In the genomic region with DNA sequence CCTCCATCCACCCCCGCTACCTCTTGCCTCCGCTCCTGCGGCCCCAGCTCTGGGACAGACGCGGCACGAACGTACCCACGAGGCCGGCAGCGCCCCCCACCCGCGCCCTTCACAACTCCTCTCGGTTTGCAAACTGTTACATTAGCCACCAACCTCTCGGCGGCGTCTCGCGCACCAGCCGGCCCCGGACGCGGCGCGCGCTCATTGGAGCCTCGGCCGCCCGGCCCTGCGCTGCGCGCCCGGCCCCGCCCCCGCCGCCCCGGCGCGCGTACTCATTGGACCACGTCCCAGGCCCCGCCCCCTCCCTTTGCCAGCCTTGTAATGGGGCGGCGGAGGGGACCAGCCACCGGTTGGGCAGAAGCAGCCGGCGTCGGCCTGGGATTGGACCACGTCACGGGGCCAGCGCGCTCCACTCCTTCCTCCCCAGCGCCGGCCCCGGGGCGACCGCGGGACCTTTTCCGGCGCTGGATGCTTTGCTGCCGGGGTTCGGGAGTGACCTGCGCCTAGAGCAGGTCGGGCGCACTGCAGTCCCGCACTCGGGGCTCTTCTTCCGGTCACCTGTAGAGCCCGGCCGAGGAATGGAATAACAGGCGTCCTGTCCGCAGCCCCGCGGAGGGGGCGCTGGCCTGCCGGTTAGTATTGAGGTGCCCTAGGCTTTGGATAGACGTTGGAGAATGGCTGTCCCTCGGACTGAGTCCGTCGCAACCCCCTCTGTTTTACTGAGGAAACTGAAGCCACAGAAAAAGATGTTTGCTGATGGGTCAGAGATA, we compare ENCODE assay signal across 1 cellular context.
TF ChIP-seq lines count a peak whose summit lies in the region.

A gene with protein sequence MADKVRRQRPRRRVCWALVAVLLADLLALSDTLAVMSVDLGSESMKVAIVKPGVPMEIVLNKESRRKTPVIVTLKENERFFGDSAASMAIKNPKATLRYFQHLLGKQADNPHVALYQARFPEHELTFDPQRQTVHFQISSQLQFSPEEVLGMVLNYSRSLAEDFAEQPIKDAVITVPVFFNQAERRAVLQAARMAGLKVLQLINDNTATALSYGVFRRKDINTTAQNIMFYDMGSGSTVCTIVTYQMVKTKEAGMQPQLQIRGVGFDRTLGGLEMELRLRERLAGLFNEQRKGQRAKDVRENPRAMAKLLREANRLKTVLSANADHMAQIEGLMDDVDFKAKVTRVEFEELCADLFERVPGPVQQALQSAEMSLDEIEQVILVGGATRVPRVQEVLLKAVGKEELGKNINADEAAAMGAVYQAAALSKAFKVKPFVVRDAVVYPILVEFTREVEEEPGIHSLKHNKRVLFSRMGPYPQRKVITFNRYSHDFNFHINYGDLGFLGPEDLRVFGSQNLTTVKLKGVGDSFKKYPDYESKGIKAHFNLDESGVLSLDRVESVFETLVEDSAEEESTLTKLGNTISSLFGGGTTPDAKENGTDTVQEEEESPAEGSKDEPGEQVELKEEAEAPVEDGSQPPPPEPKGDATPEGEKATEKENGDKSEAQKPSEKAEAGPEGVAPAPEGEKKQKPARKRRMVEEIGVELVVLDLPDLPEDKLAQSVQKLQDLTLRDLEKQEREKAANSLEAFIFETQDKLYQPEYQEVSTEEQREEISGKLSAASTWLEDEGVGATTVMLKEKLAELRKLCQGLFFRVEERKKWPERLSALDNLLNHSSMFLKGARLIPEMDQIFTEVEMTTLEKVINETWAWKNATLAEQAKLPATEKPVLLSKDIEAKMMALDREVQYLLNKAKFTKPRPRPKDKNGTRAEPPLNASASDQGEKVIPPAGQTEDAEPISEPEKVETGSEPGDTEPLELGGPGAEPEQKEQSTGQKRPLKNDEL (minus strand): TSS at position 206 of the 770 bp plus-strand sequence. CDS start 1,045 bp downstream, outside the sequence.

TF ChIP-seq in K562, 482 proteins besides CTCF, POLR2A, EP300 and RAD21 (continued from another document and continues in another):
- TF ChIP-seq, protein P1, sequence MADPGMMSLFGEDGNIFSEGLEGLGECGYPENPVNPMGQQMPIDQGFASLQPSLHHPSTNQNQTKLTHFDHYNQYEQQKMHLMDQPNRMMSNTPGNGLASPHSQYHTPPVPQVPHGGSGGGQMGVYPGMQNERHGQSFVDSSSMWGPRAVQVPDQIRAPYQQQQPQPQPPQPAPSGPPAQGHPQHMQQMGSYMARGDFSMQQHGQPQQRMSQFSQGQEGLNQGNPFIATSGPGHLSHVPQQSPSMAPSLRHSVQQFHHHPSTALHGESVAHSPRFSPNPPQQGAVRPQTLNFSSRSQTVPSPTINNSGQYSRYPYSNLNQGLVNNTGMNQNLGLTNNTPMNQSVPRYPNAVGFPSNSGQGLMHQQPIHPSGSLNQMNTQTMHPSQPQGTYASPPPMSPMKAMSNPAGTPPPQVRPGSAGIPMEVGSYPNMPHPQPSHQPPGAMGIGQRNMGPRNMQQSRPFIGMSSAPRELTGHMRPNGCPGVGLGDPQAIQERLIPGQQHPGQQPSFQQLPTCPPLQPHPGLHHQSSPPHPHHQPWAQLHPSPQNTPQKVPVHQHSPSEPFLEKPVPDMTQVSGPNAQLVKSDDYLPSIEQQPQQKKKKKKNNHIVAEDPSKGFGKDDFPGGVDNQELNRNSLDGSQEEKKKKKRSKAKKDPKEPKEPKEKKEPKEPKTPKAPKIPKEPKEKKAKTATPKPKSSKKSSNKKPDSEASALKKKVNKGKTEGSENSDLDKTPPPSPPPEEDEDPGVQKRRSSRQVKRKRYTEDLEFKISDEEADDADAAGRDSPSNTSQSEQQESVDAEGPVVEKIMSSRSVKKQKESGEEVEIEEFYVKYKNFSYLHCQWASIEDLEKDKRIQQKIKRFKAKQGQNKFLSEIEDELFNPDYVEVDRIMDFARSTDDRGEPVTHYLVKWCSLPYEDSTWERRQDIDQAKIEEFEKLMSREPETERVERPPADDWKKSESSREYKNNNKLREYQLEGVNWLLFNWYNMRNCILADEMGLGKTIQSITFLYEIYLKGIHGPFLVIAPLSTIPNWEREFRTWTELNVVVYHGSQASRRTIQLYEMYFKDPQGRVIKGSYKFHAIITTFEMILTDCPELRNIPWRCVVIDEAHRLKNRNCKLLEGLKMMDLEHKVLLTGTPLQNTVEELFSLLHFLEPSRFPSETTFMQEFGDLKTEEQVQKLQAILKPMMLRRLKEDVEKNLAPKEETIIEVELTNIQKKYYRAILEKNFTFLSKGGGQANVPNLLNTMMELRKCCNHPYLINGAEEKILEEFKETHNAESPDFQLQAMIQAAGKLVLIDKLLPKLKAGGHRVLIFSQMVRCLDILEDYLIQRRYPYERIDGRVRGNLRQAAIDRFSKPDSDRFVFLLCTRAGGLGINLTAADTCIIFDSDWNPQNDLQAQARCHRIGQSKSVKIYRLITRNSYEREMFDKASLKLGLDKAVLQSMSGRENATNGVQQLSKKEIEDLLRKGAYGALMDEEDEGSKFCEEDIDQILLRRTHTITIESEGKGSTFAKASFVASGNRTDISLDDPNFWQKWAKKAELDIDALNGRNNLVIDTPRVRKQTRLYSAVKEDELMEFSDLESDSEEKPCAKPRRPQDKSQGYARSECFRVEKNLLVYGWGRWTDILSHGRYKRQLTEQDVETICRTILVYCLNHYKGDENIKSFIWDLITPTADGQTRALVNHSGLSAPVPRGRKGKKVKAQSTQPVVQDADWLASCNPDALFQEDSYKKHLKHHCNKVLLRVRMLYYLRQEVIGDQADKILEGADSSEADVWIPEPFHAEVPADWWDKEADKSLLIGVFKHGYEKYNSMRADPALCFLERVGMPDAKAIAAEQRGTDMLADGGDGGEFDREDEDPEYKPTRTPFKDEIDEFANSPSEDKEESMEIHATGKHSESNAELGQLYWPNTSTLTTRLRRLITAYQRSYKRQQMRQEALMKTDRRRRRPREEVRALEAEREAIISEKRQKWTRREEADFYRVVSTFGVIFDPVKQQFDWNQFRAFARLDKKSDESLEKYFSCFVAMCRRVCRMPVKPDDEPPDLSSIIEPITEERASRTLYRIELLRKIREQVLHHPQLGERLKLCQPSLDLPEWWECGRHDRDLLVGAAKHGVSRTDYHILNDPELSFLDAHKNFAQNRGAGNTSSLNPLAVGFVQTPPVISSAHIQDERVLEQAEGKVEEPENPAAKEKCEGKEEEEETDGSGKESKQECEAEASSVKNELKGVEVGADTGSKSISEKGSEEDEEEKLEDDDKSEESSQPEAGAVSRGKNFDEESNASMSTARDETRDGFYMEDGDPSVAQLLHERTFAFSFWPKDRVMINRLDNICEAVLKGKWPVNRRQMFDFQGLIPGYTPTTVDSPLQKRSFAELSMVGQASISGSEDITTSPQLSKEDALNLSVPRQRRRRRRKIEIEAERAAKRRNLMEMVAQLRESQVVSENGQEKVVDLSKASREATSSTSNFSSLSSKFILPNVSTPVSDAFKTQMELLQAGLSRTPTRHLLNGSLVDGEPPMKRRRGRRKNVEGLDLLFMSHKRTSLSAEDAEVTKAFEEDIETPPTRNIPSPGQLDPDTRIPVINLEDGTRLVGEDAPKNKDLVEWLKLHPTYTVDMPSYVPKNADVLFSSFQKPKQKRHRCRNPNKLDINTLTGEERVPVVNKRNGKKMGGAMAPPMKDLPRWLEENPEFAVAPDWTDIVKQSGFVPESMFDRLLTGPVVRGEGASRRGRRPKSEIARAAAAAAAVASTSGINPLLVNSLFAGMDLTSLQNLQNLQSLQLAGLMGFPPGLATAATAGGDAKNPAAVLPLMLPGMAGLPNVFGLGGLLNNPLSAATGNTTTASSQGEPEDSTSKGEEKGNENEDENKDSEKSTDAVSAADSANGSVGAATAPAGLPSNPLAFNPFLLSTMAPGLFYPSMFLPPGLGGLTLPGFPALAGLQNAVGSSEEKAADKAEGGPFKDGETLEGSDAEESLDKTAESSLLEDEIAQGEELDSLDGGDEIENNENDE (IDR thresholded peaks at IDR 0.05; ENCODE audit: low read depth, low read length): no peak
- TF ChIP-seq CCAR2 (IDR thresholded peaks at IDR 0.05; ENCODE audit: low read depth, low read length) (no peak), RUNX1 (IDR thresholded peaks at IDR 0.05; ENCODE audit: low read depth) (no peak), MEF2A (IDR thresholded peaks at IDR 0.05; ENCODE audit: control insufficient read depth, low read depth, low read length) (no peak), LARP7 (IDR thresholded peaks at IDR 0.05) (no peak), ZSCAN32 (CRISPR knock-in tag; IDR thresholded peaks at IDR 0.05) (no peak; the same call in 1 of the 2 replicates), NBN (IDR thresholded peaks at IDR 0.05; ENCODE audit: low read depth) (peak; percentile 78), ZNF785 (CRISPR knock-in tag; IDR thresholded peaks at IDR 0.05) (no peak), GATAD2B (IDR thresholded peaks at IDR 0.05; ENCODE audit: borderline replicate concordance) (no peak)
- TF ChIP-seq, protein P2, sequence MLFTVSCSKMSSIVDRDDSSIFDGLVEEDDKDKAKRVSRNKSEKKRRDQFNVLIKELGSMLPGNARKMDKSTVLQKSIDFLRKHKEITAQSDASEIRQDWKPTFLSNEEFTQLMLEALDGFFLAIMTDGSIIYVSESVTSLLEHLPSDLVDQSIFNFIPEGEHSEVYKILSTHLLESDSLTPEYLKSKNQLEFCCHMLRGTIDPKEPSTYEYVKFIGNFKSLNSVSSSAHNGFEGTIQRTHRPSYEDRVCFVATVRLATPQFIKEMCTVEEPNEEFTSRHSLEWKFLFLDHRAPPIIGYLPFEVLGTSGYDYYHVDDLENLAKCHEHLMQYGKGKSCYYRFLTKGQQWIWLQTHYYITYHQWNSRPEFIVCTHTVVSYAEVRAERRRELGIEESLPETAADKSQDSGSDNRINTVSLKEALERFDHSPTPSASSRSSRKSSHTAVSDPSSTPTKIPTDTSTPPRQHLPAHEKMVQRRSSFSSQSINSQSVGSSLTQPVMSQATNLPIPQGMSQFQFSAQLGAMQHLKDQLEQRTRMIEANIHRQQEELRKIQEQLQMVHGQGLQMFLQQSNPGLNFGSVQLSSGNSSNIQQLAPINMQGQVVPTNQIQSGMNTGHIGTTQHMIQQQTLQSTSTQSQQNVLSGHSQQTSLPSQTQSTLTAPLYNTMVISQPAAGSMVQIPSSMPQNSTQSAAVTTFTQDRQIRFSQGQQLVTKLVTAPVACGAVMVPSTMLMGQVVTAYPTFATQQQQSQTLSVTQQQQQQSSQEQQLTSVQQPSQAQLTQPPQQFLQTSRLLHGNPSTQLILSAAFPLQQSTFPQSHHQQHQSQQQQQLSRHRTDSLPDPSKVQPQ (CRISPR knock-in tag; IDR thresholded peaks at IDR 0.05; ENCODE audit: borderline replicate concordance): no peak
- TF ChIP-seq, protein P3, sequence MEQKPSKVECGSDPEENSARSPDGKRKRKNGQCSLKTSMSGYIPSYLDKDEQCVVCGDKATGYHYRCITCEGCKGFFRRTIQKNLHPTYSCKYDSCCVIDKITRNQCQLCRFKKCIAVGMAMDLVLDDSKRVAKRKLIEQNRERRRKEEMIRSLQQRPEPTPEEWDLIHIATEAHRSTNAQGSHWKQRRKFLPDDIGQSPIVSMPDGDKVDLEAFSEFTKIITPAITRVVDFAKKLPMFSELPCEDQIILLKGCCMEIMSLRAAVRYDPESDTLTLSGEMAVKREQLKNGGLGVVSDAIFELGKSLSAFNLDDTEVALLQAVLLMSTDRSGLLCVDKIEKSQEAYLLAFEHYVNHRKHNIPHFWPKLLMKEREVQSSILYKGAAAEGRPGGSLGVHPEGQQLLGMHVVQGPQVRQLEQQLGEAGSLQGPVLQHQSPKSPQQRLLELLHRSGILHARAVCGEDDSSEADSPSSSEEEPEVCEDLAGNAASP (IDR thresholded peaks at IDR 0.05): no peak
- TF ChIP-seq, protein P4, sequence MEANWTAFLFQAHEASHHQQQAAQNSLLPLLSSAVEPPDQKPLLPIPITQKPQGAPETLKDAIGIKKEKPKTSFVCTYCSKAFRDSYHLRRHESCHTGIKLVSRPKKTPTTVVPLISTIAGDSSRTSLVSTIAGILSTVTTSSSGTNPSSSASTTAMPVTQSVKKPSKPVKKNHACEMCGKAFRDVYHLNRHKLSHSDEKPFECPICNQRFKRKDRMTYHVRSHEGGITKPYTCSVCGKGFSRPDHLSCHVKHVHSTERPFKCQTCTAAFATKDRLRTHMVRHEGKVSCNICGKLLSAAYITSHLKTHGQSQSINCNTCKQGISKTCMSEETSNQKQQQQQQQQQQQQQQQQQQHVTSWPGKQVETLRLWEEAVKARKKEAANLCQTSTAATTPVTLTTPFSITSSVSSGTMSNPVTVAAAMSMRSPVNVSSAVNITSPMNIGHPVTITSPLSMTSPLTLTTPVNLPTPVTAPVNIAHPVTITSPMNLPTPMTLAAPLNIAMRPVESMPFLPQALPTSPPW (CRISPR knock-in tag; IDR thresholded peaks at IDR 0.05): peak; percentile 81
